ENCODE assay signal across 6 cellular contexts in the genomic region with DNA sequence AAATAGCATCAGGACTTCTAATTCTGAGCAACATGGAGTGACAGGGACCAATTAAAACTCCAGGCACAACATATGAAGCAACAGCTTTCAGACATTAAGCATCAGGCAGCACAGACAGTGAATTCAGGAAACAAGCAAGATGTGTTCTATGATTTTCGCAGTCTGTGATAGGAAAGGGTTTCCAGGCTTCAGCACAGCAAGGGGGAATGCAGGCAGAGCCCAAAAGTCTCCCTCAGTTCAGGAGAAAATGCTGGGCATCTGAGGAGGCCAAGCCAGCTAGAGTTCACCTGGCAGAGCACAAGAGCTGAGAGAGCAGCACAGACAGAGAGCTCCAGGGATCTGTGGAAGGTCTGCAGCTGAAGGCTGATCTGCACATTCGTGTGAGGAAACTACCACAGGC.
"Had no signal": no experiment of that assay in that cellular context is flagged by ENCODE, and none has a peak within 500 bp of the region (broad histone marks: within the 10 kb centered on the region; RNA-seq: fewer than 3 reads in every experiment).

No MANE protein-coding gene starts in this region.

- H3K27ac Mint-ChIP-seq: IgD-negative memory B cell had no signal

- DNase-seq: GOT3, H9, HCEC 1CT, KBM-7 had no signal

- H3K36me3 Mint-ChIP-seq: IgD-negative memory B cell had no signal

- H3K4me3 Mint-ChIP-seq: H9, IgD-negative memory B cell had no signal

- H3K27me3 Mint-ChIP-seq: IgD-negative memory B cell had no signal

- H3K9me3 Mint-ChIP-seq: H9 had no signal

- ATAC-seq: HepG2 had no signal
